Comparison of ENCODE assay signal across 18 cellular contexts in genomic region chr14:63877594-63877993, GRCh38. TPM values are rescaled to one million over a fixed set of nuclear protein-coding genes. Genes with fewer than 3 reads are reported as not detected.
DNase-seq lines count a peak whose midpoint lies in the region; ATAC-seq lines count a peak whose summit lies in the region.
"Had no signal": no experiment of that assay in that cellular context is flagged by ENCODE, and none has a peak within 500 bp of the region (broad histone marks: within the 10 kb centered on the region; RNA-seq: fewer than 3 reads in every experiment).

No MANE protein-coding gene starts in this region.

- H3K36me3 Mint-ChIP-seq in CD8-positive, alpha-beta memory T cell: peaks cover 6 to 59% (median 23%) of the 10 kb centered on the region in 3 donors
- H3K36me3 Mint-ChIP-seq in stimulated activated effector memory CD8-positive, alpha-beta T cell treated with anti-CD3 and anti-CD28 coated beads, Interleukin-12 subunit alpha, Interleukin-12 subunit beta, amount 100 ng/mL, for 72 hours: peaks cover 9% of the 10 kb centered on the region

- intact Hi-C loops in left colon (cut with DNase I, micrococcal nuclease): no loop called here

- H3K27ac Mint-ChIP-seq in CD8-positive, alpha-beta memory T cell: peak overlapping the region in 7 of 8 donors; percentile 26 to 89 (median 50)
- H3K27ac Mint-ChIP-seq in stimulated activated effector memory CD8-positive, alpha-beta T cell treated with anti-CD3 and anti-CD28 coated beads, Interleukin-12 subunit alpha, Interleukin-12 subunit beta, amount 100 ng/mL, for 72 hours: peak overlapping the region; percentile 40
- H3K27ac Mint-ChIP-seq: activated CD4-positive, alpha-beta memory T cell treated with anti-CD3 and anti-CD28 coated beads for 36 hours; activated naive CD8-positive, alpha-beta T cell treated with anti-CD3 and anti-CD28 coated beads for 36 hours; activated T-cell treated with anti-CD3 and anti-CD28 coated beads, Interleukin-2, amount 50 U/mL, for 24 hours; HFFc6; stimulated activated naive CD8-positive, alpha-beta T cell treated with anti-CD3 and anti-CD28 coated beads, Interleukin-15, Interleukin-2, amounts not matched to agents 100 ng/mL and 50 ng/mL, for 24 hours had no signal

- no peak for DNase-seq in CD8-positive, alpha-beta memory T cell
- no peak for DNase-seq in adipocyte (ENCODE audit: low read depth)
- no peak for DNase-seq in left colon
- DNase-seq in stimulated activated effector memory CD8-positive, alpha-beta T cell treated with anti-CD3 and anti-CD28 coated beads, Interleukin-12 subunit alpha, Interleukin-12 subunit beta, amount 100 ng/mL, for 72 hours (ENCODE audit: low spot score in 2 of 2): no peak
- no peak for DNase-seq in MG63
- no peak for DNase-seq in activated naive CD4-positive, alpha-beta T cell treated with anti-CD3 and anti-CD28 coated beads, Interleukin-2, amount 50 U/mL, for 16 hours
- DNase-seq: activated CD4-positive, alpha-beta memory T cell treated with anti-CD3 and anti-CD28 coated beads for 36 hours; activated naive CD8-positive, alpha-beta T cell treated with anti-CD3 and anti-CD28 coated beads for 36 hours; activated T-cell treated with anti-CD3 and anti-CD28 coated beads, Interleukin-2, amount 50 U/mL, for 24 hours; HFFc6; NCI-H1436; NCI-H345; RPMI8226; T-cell had no signal

- CTCF ChIA-PET in CD8-positive, alpha-beta memory T cell (lab: Charles Lee): interaction anchor here (1.0 kb wide), 1 partner anchor 23 kb away, joined by 3 read pairs; no protein-coding TSS in a partner anchor

- H3K4me1 Mint-ChIP-seq in CD8-positive, alpha-beta memory T cell: peaks cover 65 to 80% (median 72%) of the 10 kb centered on the region in 3 donors
- peaks cover 59% of the 10 kb centered on the region for H3K4me1 Mint-ChIP-seq in stimulated activated effector memory CD8-positive, alpha-beta T cell treated with anti-CD3 and anti-CD28 coated beads, Interleukin-12 subunit alpha, Interleukin-12 subunit beta, amount 100 ng/mL, for 72 hours

- POLR2A ChIA-PET in CD8-positive, alpha-beta memory T cell (lab: Charles Lee): interaction anchor here (0.6 kb wide), 1 partner anchor 226 kb away, joined by 3 read pairs; no protein-coding TSS in a partner anchor

- H3K27ac ChIP-seq in CD8-positive, alpha-beta memory T cell (ENCODE audit: low read depth, low read length): no peak overlapping the region

- no peak overlapping the region for H3K4me3 ChIP-seq in CD8-positive, alpha-beta memory T cell (ENCODE audit: low read length)
- H3K4me3 ChIP-seq in adipocyte (ENCODE audit: low read length): peak overlapping the region; percentile 19
- no peak overlapping the region for H3K4me3 ChIP-seq in MG63
- H3K4me3 ChIP-seq: GM12878 had no signal

- no peaks in the 10 kb centered on the region for H3K27me3 ChIP-seq in CD8-positive, alpha-beta memory T cell (ENCODE audit: insufficient read depth, low read length, poor library complexity, severe bottlenecking)
- no peaks in the 10 kb centered on the region for H3K27me3 ChIP-seq in adipocyte (replicated peaks; ENCODE audit: control insufficient read depth, insufficient read depth, low read length)
- no peaks in the 10 kb centered on the region for H3K27me3 ChIP-seq in MG63

- H3K36me3 ChIP-seq in CD8-positive, alpha-beta memory T cell (ENCODE audit: insufficient read depth, low read length): no peaks in the 10 kb centered on the region
- no peaks in the 10 kb centered on the region for H3K36me3 ChIP-seq in adipocyte (ENCODE audit: control insufficient read depth, insufficient read depth, low read length, severe bottlenecking)
- no peaks in the 10 kb centered on the region for H3K36me3 ChIP-seq in MG63

- no peaks in the 10 kb centered on the region for H3K9me3 ChIP-seq in CD8-positive, alpha-beta memory T cell (ENCODE audit: low read length)
- H3K9me3 ChIP-seq in adipocyte (ENCODE audit: control insufficient read depth, low read length) (no peaks in the 10 kb centered on the region), MG63 (no peaks in the 10 kb centered on the region)

- H3K4me1 ChIP-seq in CD8-positive, alpha-beta memory T cell (ENCODE audit: insufficient read depth, low read length): peaks cover 5% of the 10 kb centered on the region
- H3K4me1 ChIP-seq in adipocyte (ENCODE audit: control insufficient read depth, insufficient read depth, low read length): peaks cover 46% of the 10 kb centered on the region

- H3K9me3 Mint-ChIP-seq in CD8-positive, alpha-beta memory T cell: no peaks in the 10 kb centered on the region
- no peaks in the 10 kb centered on the region for H3K9me3 Mint-ChIP-seq in stimulated activated effector memory CD8-positive, alpha-beta T cell treated with anti-CD3 and anti-CD28 coated beads, Interleukin-12 subunit alpha, Interleukin-12 subunit beta, amount 100 ng/mL, for 72 hours
- H3K9me3 Mint-ChIP-seq: activated CD4-positive, alpha-beta memory T cell treated with anti-CD3 and anti-CD28 coated beads for 36 hours; activated naive CD8-positive, alpha-beta T cell treated with anti-CD3 and anti-CD28 coated beads for 36 hours; activated T-cell treated with anti-CD3 and anti-CD28 coated beads, Interleukin-2, amount 50 U/mL, for 24 hours; HFFc6; stimulated activated naive CD8-positive, alpha-beta T cell treated with anti-CD3 and anti-CD28 coated beads, Interleukin-15, Interleukin-2, amounts not matched to agents 100 ng/mL and 50 ng/mL, for 24 hours; T-cell had no signal

- ATAC-seq in left colon (peak; percentile 82), GM18861 (IDR thresholded peaks at IDR 0.05; ENCODE audit: unreplicated experiment) (no peak)
- ATAC-seq in stimulated activated effector memory CD8-positive, alpha-beta T cell treated with anti-CD3 and anti-CD28 coated beads, Interleukin-12 subunit alpha, Interleukin-12 subunit beta, amount 100 ng/mL, for 72 hours: no peak
- ATAC-seq: GM12878, T-cell had no signal

- H3K9ac ChIP-seq in adipocyte (ENCODE audit: low read length): peak overlapping the region; percentile 59

- no peak overlapping the region for H3K4me3 Mint-ChIP-seq in CD8-positive, alpha-beta memory T cell
- H3K4me3 Mint-ChIP-seq in stimulated activated effector memory CD8-positive, alpha-beta T cell treated with anti-CD3 and anti-CD28 coated beads, Interleukin-12 subunit alpha, Interleukin-12 subunit beta, amount 100 ng/mL, for 72 hours: no peak overlapping the region
- H3K4me3 Mint-ChIP-seq: activated CD4-positive, alpha-beta memory T cell treated with anti-CD3 and anti-CD28 coated beads for 36 hours; activated naive CD8-positive, alpha-beta T cell treated with anti-CD3 and anti-CD28 coated beads for 36 hours; activated T-cell treated with anti-CD3 and anti-CD28 coated beads, Interleukin-2, amount 50 U/mL, for 24 hours; HFFc6; stimulated activated naive CD8-positive, alpha-beta T cell treated with anti-CD3 and anti-CD28 coated beads, Interleukin-15, Interleukin-2, amounts not matched to agents 100 ng/mL and 50 ng/mL, for 24 hours; T-cell had no signal

- H3K27me3 Mint-ChIP-seq in CD8-positive, alpha-beta memory T cell: no peaks in the 10 kb centered on the region
- H3K27me3 Mint-ChIP-seq: activated CD4-positive, alpha-beta memory T cell treated with anti-CD3 and anti-CD28 coated beads for 36 hours; activated naive CD8-positive, alpha-beta T cell treated with anti-CD3 and anti-CD28 coated beads for 36 hours; activated T-cell treated with anti-CD3 and anti-CD28 coated beads, Interleukin-2, amount 50 U/mL, for 24 hours; progenitor cell of endocrine pancreas; stimulated activated naive CD8-positive, alpha-beta T cell treated with anti-CD3 and anti-CD28 coated beads, Interleukin-15, Interleukin-2, amounts not matched to agents 100 ng/mL and 50 ng/mL, for 24 hours; T-cell had no signal

RNA-seq across cellular contexts. Expression of gene SYNE2, which starts 24.8 kb away (rescaled TPM):
- total RNA-seq in CD8-positive, alpha-beta memory T cell: 10 to 100 TPM; 45.2 to 45.6 TPM
- polyA plus RNA-seq in CD8-positive, alpha-beta memory T cell: 104 TPM
- 100 to 1,000 TPM; 137 to 189 TPM for total RNA-seq in left colon
- total RNA-seq in MG63 (2014; rRNA removed; shearing (Covaris generic); ENCODE audit: low replicate concordance): 2.6 and 8.2 TPM in 2 replicates
